ENCODE assay signal across 1 cellular context in the genomic region with DNA sequence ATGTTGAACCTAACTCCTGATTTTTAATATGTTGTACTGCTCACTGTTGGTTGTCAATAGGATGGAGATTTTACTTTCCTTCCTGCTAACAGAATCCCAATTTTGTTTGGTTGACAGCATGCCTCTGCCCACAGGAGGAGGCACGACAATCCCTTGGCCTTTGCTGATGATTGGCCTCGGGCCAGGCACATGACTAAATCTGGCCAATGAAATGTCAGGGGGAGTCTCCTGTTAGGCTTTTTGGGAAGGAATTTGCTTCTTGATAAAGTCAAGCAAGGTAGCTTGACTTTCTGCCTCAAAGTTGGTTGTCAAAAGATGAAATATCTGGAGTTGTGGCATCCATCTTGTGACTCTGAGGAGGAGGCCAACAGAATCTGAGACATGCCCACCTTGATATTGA.
TF ChIP-seq lines count a peak whose summit lies in the region.

No MANE protein-coding gene starts in this region.

TF ChIP-seq in GM23338, 12 proteins besides CTCF, POLR2A, EP300 and RAD21 (continued from another document):
- TF ChIP-seq, protein P1, sequence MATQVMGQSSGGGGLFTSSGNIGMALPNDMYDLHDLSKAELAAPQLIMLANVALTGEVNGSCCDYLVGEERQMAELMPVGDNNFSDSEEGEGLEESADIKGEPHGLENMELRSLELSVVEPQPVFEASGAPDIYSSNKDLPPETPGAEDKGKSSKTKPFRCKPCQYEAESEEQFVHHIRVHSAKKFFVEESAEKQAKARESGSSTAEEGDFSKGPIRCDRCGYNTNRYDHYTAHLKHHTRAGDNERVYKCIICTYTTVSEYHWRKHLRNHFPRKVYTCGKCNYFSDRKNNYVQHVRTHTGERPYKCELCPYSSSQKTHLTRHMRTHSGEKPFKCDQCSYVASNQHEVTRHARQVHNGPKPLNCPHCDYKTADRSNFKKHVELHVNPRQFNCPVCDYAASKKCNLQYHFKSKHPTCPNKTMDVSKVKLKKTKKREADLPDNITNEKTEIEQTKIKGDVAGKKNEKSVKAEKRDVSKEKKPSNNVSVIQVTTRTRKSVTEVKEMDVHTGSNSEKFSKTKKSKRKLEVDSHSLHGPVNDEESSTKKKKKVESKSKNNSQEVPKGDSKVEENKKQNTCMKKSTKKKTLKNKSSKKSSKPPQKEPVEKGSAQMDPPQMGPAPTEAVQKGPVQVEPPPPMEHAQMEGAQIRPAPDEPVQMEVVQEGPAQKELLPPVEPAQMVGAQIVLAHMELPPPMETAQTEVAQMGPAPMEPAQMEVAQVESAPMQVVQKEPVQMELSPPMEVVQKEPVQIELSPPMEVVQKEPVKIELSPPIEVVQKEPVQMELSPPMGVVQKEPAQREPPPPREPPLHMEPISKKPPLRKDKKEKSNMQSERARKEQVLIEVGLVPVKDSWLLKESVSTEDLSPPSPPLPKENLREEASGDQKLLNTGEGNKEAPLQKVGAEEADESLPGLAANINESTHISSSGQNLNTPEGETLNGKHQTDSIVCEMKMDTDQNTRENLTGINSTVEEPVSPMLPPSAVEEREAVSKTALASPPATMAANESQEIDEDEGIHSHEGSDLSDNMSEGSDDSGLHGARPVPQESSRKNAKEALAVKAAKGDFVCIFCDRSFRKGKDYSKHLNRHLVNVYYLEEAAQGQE (IDR thresholded peaks at IDR 0.05; ENCODE audit: unreplicated experiment): no peak
- TF ChIP-seq, protein P2, sequence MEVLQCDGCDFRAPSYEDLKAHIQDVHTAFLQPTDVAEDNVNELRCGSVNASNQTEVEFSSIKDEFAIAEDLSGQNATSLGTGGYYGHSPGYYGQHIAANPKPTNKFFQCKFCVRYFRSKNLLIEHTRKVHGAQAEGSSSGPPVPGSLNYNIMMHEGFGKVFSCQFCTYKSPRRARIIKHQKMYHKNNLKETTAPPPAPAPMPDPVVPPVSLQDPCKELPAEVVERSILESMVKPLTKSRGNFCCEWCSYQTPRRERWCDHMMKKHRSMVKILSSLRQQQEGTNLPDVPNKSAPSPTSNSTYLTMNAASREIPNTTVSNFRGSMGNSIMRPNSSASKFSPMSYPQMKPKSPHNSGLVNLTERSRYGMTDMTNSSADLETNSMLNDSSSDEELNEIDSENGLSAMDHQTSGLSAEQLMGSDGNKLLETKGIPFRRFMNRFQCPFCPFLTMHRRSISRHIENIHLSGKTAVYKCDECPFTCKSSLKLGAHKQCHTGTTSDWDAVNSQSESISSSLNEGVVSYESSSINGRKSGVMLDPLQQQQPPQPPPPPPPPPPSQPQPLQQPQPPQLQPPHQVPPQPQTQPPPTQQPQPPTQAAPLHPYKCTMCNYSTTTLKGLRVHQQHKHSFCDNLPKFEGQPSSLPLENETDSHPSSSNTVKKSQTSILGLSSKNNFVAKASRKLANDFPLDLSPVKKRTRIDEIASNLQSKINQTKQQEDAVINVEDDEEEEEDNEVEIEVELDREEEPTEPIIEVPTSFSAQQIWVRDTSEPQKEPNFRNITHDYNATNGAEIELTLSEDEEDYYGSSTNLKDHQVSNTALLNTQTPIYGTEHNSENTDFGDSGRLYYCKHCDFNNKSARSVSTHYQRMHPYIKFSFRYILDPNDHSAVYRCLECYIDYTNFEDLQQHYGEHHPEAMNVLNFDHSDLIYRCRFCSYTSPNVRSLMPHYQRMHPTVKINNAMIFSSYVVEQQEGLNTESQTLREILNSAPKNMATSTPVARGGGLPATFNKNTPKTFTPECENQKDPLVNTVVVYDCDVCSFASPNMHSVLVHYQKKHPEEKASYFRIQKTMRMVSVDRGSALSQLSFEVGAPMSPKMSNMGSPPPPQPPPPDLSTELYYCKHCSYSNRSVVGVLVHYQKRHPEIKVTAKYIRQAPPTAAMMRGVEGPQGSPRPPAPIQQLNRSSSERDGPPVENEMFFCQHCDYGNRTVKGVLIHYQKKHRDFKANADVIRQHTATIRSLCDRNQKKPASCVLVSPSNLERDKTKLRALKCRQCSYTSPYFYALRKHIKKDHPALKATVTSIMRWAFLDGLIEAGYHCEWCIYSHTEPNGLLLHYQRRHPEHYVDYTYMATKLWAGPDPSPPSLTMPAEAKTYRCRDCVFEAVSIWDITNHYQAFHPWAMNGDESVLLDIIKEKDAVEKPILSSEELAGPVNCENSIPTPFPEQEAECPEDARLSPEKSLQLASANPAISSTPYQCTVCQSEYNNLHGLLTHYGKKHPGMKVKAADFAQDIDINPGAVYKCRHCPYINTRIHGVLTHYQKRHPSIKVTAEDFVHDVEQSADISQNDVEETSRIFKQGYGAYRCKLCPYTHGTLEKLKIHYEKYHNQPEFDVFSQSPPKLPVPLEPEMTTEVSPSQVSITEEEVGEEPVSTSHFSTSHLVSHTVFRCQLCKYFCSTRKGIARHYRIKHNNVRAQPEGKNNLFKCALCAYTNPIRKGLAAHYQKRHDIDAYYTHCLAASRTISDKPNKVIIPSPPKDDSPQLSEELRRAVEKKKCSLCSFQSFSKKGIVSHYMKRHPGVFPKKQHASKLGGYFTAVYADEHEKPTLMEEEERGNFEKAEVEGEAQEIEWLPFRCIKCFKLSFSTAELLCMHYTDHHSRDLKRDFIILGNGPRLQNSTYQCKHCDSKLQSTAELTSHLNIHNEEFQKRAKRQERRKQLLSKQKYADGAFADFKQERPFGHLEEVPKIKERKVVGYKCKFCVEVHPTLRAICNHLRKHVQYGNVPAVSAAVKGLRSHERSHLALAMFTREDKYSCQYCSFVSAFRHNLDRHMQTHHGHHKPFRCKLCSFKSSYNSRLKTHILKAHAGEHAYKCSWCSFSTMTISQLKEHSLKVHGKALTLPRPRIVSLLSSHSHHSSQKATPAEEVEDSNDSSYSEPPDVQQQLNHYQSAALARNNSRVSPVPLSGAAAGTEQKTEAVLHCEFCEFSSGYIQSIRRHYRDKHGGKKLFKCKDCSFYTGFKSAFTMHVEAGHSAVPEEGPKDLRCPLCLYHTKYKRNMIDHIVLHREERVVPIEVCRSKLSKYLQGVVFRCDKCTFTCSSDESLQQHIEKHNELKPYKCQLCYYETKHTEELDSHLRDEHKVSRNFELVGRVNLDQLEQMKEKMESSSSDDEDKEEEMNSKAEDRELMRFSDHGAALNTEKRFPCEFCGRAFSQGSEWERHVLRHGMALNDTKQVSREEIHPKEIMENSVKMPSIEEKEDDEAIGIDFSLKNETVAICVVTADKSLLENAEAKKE (CRISPR knock-in tag; IDR thresholded peaks at IDR 0.05): no peak
